In the genomic region with DNA sequence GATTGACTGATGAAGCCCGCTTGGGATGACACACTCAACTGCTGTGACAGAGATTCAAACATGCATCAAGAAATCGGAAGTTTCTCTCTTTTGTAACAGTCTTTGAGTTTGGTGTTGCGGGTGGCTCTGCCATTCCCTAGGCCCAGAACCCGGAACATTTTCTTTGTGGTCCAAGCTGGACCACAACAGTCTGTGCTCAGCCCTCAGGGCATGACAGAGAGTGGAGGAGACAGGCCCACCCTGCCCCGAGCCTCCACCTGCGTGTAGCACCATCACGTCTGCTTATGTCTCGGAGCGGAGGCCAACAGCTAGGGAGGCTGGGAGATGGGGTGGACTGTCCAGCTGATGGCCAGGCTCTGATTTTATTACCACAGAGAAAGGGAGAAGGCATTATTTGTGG, we compare ENCODE assay signal across 34 cellular contexts.
"Had no signal": no experiment of that assay in that cellular context is flagged by ENCODE, and none has a peak within 500 bp of the region (broad histone marks: within the 10 kb centered on the region; RNA-seq: fewer than 3 reads in every experiment).

No MANE protein-coding gene starts in this region.

- H3K4me2 ChIP-seq: KMS-11 had no signal

- H3K9ac ChIP-seq: KMS-11 had no signal

- H3K36me3 ChIP-seq: MG63 had no signal

- H3K9me3 ChIP-seq: MG63 had no signal

- H3K4me3 ChIP-seq: MG63 had no signal

- H3K27me3 ChIP-seq: MG63 had no signal

- DNase-seq: Karpas-422, Kasumi-1, KG1, MG63, MM.1S, MV-4-11, NCI-H1048, NCI-H1092, NCI-H1092 treated with DMSO at 0.1 percent for 48 hours, NCI-H1105, NCI-H1105 treated with DMSO at 0.1 percent for 48 hours, NCI-H1417, NCI-H1417 treated with DMSO at 0.1 percent for 48 hours, NCI-H1436, NCI-H1436 treated with DMSO at 0.1 percent for 48 hours, NCI-H146, NCI-H1694, NCI-H1694 treated with DMSO at 0.1 percent for 48 hours, NCI-H187, NCI-H187 treated with DMSO at 0.1 percent for 48 hours, NCI-H1930, NCI-H2029, NCI-H2029 treated with DMSO at 0.1 percent for 48 hours, NCI-H2081, NCI-H2081 treated with DMSO at 0.1 percent for 48 hours, NCI-H2107, NCI-H2171, NCI-H2171 treated with DMSO at 0.1 percent for 48 hours, NCI-H2227 treated with DMSO at 0.1 percent for 48 hours, NCI-H226, NCI-H345, NCI-H446, NCI-H446 treated with DMSO at 0.1 percent for 48 hours had no signal

- H3K27ac ChIP-seq: KMS-11 had no signal
